ENCODE assay signal across 1 cellular context in genomic region chr1:233289676-233290075, GRCh38.
TF ChIP-seq lines count a peak whose summit lies in the region.

No MANE protein-coding gene starts in this region.

TF ChIP-seq in HepG2, 621 proteins besides CTCF, POLR2A, EP300 and RAD21:
- no peak for TF ChIP-seq ZNF646 (CRISPR knock-in tag; IDR thresholded peaks at IDR 0.05)
- no peak for TF ChIP-seq NR2F6 (IDR thresholded peaks at IDR 0.05)
- TF ChIP-seq NR2F6 (CRISPR knock-in tag; IDR thresholded peaks at IDR 0.05): no peak
